In the genomic region with DNA sequence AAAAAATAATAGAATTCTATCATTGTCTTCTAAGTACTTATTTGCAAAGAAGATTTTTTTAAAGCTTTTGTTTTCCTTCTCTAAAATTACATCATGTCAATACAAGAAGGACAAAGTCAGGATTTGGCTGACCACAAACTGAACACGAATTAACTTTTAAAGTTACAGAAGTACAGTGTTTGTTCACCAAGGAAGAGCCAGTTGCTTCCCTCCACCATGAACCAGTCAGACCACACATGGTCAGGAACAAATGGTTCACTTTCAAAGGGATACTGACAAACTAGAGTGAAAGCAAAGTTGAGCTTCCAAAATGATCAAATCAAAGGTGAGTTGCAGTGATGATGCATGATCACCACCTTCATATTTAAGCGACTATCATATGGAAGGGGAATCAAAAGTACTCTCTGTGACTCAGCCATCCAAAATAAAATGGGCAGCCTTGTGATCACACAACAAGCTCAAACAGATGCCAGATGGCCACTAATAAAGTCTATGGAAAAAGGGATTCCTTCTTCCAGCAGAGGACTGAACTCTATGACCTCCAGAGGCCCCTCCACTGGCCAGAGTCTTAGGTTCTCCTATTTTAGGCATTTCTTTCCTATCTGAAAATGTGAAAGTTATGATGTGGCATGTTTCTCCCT, we compare ENCODE assay signal across 2 cellular contexts.
TF ChIP-seq lines count a peak whose summit lies in the region.

No MANE protein-coding gene starts in this region.

TF ChIP-seq in GM12878, 131 proteins besides CTCF, POLR2A, EP300 and RAD21:
- TF ChIP-seq CREB1 (IDR thresholded peaks at IDR 0.05; ENCODE audit: low read depth) = no peak
- TF ChIP-seq BRCA1 (IDR thresholded peaks at IDR 0.05; ENCODE audit: low read depth, low read length) = no peak

TF ChIP-seq in HepG2, 621 proteins besides CTCF, POLR2A, EP300 and RAD21:
- TF ChIP-seq MED8 (CRISPR knock-in tag; IDR thresholded peaks at IDR 0.05; ENCODE audit: insufficient replicate concordance) = no peak
- TF ChIP-seq KDM5B (CRISPR knock-in tag; IDR thresholded peaks at IDR 0.05; ENCODE audit: borderline replicate concordance) = no peak
- TF ChIP-seq ATF1 (CRISPR knock-in tag; IDR thresholded peaks at IDR 0.05) = no peak
- TF ChIP-seq, protein P1, sequence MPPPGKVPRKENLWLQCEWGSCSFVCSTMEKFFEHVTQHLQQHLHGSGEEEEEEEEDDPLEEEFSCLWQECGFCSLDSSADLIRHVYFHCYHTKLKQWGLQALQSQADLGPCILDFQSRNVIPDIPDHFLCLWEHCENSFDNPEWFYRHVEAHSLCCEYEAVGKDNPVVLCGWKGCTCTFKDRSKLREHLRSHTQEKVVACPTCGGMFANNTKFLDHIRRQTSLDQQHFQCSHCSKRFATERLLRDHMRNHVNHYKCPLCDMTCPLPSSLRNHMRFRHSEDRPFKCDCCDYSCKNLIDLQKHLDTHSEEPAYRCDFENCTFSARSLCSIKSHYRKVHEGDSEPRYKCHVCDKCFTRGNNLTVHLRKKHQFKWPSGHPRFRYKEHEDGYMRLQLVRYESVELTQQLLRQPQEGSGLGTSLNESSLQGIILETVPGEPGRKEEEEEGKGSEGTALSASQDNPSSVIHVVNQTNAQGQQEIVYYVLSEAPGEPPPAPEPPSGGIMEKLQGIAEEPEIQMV (CRISPR knock-in tag; IDR thresholded peaks at IDR 0.05; ENCODE audit: low read depth) = no peak
- TF ChIP-seq ZNF326 (CRISPR knock-in tag; IDR thresholded peaks at IDR 0.05; ENCODE audit: borderline replicate concordance) = no peak
- TF ChIP-seq NFKB2 (CRISPR knock-in tag; IDR thresholded peaks at IDR 0.05; ENCODE audit: borderline replicate concordance) = no peak
- no peak for TF ChIP-seq NR2C2 (CRISPR knock-in tag; IDR thresholded peaks at IDR 0.05; ENCODE audit: borderline replicate concordance)
- TF ChIP-seq, protein P2, sequence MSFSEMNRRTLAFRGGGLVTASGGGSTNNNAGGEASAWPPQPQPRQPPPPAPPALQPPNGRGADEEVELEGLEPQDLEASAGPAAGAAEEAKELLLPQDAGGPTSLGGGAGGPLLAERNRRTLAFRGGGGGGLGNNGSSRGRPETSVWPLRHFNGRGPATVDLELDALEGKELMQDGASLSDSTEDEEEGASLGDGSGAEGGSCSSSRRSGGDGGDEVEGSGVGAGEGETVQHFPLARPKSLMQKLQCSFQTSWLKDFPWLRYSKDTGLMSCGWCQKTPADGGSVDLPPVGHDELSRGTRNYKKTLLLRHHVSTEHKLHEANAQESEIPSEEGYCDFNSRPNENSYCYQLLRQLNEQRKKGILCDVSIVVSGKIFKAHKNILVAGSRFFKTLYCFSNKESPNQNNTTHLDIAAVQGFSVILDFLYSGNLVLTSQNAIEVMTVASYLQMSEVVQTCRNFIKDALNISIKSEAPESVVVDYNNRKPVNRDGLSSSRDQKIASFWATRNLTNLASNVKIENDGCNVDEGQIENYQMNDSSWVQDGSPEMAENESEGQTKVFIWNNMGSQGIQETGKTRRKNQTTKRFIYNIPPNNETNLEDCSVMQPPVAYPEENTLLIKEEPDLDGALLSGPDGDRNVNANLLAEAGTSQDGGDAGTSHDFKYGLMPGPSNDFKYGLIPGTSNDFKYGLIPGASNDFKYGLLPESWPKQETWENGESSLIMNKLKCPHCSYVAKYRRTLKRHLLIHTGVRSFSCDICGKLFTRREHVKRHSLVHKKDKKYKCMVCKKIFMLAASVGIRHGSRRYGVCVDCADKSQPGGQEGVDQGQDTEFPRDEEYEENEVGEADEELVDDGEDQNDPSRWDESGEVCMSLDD (CRISPR knock-in tag; IDR thresholded peaks at IDR 0.05; ENCODE audit: borderline replicate concordance) = no peak
- no peak for TF ChIP-seq ZNF563 (CRISPR knock-in tag; IDR thresholded peaks at IDR 0.05)
- no peak for TF ChIP-seq RXRB (CRISPR knock-in tag; IDR thresholded peaks at IDR 0.05; ENCODE audit: borderline replicate concordance)
- no peak for TF ChIP-seq POGZ (CRISPR knock-in tag; IDR thresholded peaks at IDR 0.05)
- TF ChIP-seq, protein P3, sequence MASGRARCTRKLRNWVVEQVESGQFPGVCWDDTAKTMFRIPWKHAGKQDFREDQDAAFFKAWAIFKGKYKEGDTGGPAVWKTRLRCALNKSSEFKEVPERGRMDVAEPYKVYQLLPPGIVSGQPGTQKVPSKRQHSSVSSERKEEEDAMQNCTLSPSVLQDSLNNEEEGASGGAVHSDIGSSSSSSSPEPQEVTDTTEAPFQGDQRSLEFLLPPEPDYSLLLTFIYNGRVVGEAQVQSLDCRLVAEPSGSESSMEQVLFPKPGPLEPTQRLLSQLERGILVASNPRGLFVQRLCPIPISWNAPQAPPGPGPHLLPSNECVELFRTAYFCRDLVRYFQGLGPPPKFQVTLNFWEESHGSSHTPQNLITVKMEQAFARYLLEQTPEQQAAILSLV (CRISPR knock-in tag; IDR thresholded peaks at IDR 0.05; ENCODE audit: borderline replicate concordance) = no peak
TF ChIP-seq in HepG2: peak in this region for 0.
